In the genomic region with DNA sequence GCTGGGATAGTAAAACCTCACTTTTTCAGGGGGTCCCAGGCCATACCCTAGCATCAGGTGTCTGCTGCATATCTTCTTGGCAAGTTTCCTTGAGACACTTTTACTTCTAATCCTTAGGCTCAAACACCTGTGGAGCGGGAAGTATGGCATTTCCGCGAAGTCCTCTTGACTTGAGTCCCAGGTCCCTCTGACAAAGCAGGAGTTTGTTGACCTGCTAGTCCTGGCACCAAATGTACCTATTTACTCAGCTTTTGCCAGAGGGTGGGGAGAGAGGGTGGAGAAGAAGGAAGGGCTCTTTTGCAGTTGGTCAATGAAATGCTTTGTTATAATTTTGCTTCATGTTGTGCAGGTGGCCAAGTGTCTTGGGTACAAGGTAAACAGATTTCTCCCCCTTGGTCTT, we compare ENCODE assay signal across 20 cellular contexts. TPM values are rescaled to one million over a fixed set of nuclear protein-coding genes. Genes with fewer than 3 reads are reported as not detected.
A peak's percentile ranks its signal among the peaks of the same experiment; 100 is the strongest.
DNase-seq lines count a peak whose midpoint lies in the region; ATAC-seq and TF ChIP-seq lines count a peak whose summit lies in the region.
"Had no signal": no experiment of that assay in that cellular context is flagged by ENCODE, and none has a peak within 500 bp of the region (broad histone marks: within the 10 kb centered on the region; RNA-seq: fewer than 3 reads in every experiment).

No MANE protein-coding gene starts in this region.

- TF ChIP-seq CTCF in HEK293 (tag by site-specific recombination; IDR thresholded peaks at IDR 0.05) (no peak), mucosa of descending colon (IDR thresholded peaks at IDR 0.05) (no peak)

- DNase-seq in DMS153 (lab: John Stamatoyannopoulos, UW) (peak; percentile 73), NCI-H774 (lab: John Stamatoyannopoulos, UW) (peak; percentile 84), mucosa of descending colon (peak in 1 of 3 donors; percentile 52), iPS-NIHi7 (ENCODE audit: extremely low spot score) (no peak), NCI-H187 treated with DMSO at 0.1 percent for 48 hours (lab: John Stamatoyannopoulos, UW) (no peak)
- DNase-seq: activated CD4-positive, alpha-beta T cell treated with anti-CD3 and anti-CD28 coated beads, Interleukin-2, amount 10 ng/mL, durations not matched to agents 24 days and 14 days; activated CD8-positive, alpha-beta memory T cell treated with anti-CD3 and anti-CD28 coated beads, Interleukin-2, amount 10 ng/mL, durations not matched to agents 7 days and 5 days; CD4-positive, CD25-positive, alpha-beta regulatory T cell; heart left ventricle; Karpas-422; left ventricle myocardium inferior; NCI-H2171 treated with DMSO at 0.1 percent for 48 hours; stimulated activated CD4-positive, alpha-beta T cell treated with anti-CD3 and anti-CD28 coated beads, Interleukin-2, amount 100 ng/mL, for 24 hours had no signal

- H3K9me3 ChIP-seq in HEK293 (ENCODE audit: control insufficient read depth, insufficient read depth, low read depth, low read length) (no peaks in the 10 kb centered on the region), mucosa of descending colon (no peaks in the 10 kb centered on the region)
- H3K9me3 ChIP-seq: heart left ventricle, left ventricle myocardium inferior had no signal

- intact Hi-C loops in mucosa of descending colon (cut with DNase I, micrococcal nuclease) = no loop called here

- H3K27ac ChIP-seq in HEK293 (ENCODE audit: extremely low read depth, low read depth, low read length) = no peak overlapping the region
- H3K27ac ChIP-seq: heart left ventricle, left ventricle myocardium inferior had no signal

- peak; percentile 94 for ATAC-seq in mucosa of descending colon
- ATAC-seq in HG02938 (IDR thresholded peaks at IDR 0.05; ENCODE audit: unreplicated experiment) = no peak
- ATAC-seq: activated CD8-positive, alpha-beta memory T cell treated with anti-CD3 and anti-CD28 coated beads, Interleukin-2, amount 10 ng/mL, durations not matched to agents 7 days and 5 days; GM12878; HCT116; heart left ventricle; stimulated activated effector memory CD8-positive, alpha-beta T cell treated with anti-CD3 and anti-CD28 coated beads, Interleukin-12 subunit alpha, Interleukin-12 subunit beta, amount 100 ng/mL, for 72 hours had no signal

- no peaks in the 10 kb centered on the region for H3K4me1 ChIP-seq in HEK293 (ENCODE audit: control insufficient read depth, insufficient read depth, low read length)
- no peaks in the 10 kb centered on the region for H3K4me1 ChIP-seq in mucosa of descending colon (ENCODE audit: low read depth)
- H3K4me1 ChIP-seq: left ventricle myocardium inferior had no signal

- POLR2A ChIA-PET in HEK293 (lab: Yijun Ruan, JAX) = no interaction called here

- CTCF ChIA-PET in HEK293 (lab: Yijun Ruan, JAX) = interaction anchor here (1.1 kb wide), 1 partner anchor 17 kb away, joined by 3 read pairs; no protein-coding TSS in a partner anchor

- H3K4me3 ChIP-seq in HEK293 (ENCODE audit: low read depth, low read length) (no peak overlapping the region), mucosa of descending colon (no peak overlapping the region)
- H3K4me3 ChIP-seq: GM12878, heart left ventricle, left ventricle myocardium inferior had no signal

- H3K36me3 ChIP-seq in HEK293 (ENCODE audit: control insufficient read depth in 2 of 2, insufficient read depth in 1 of 2, low read length in 2 of 2) = no peaks in the 10 kb centered on the region
- H3K36me3 ChIP-seq in mucosa of descending colon (ENCODE audit: low read depth) = no peaks in the 10 kb centered on the region
- H3K36me3 ChIP-seq: heart left ventricle, left ventricle myocardium inferior had no signal

TF ChIP-seq in HEK293, 187 proteins besides CTCF, POLR2A, EP300 and RAD21:
- peak; percentile 44 for TF ChIP-seq SCRT2 (tag by site-specific recombination; IDR thresholded peaks at IDR 0.05)
- TF ChIP-seq RBAK (tag by site-specific recombination; IDR thresholded peaks at IDR 0.05) = no peak
- TF ChIP-seq, protein P1, sequence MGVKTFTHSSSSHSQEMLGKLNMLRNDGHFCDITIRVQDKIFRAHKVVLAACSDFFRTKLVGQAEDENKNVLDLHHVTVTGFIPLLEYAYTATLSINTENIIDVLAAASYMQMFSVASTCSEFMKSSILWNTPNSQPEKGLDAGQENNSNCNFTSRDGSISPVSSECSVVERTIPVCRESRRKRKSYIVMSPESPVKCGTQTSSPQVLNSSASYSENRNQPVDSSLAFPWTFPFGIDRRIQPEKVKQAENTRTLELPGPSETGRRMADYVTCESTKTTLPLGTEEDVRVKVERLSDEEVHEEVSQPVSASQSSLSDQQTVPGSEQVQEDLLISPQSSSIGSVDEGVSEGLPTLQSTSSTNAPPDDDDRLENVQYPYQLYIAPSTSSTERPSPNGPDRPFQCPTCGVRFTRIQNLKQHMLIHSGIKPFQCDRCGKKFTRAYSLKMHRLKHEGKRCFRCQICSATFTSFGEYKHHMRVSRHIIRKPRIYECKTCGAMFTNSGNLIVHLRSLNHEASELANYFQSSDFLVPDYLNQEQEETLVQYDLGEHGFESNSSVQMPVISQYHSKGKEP (tag by site-specific recombination; IDR thresholded peaks at IDR 0.05) = no peak

RNA-seq across cellular contexts. Expression of a gene that starts 59.7 kb away (rescaled TPM):
- 1 to 10 TPM in 2 of 3 donors, under 1 TPM in 1; 0.96 to 4.8 (median 3.0) TPM for total RNA-seq in mucosa of descending colon
- total RNA-seq: activated CD4-positive, alpha-beta T cell treated with anti-CD3 and anti-CD28 coated beads, Interleukin-2, amount 10 ng/mL, durations not matched to agents 24 days and 14 days; CD4-positive, CD25-positive, alpha-beta regulatory T cell; pulmonary artery endothelial cell; SK-MEL-5 had no signal

Comparison
In these comparisons a context has a peak if more than half of its experiments do, and no peak if none do; other contexts are left out.
1. DNase-seq: peak in DMS153 (single experiment) and NCI-H774 (single experiment); none in iPS-NIHi7 (single experiment) and NCI-H187 treated with DMSO at 0.1 percent for 48 hours (single experiment).